ENCODE assay signal across 1 cellular context in the genomic region with DNA sequence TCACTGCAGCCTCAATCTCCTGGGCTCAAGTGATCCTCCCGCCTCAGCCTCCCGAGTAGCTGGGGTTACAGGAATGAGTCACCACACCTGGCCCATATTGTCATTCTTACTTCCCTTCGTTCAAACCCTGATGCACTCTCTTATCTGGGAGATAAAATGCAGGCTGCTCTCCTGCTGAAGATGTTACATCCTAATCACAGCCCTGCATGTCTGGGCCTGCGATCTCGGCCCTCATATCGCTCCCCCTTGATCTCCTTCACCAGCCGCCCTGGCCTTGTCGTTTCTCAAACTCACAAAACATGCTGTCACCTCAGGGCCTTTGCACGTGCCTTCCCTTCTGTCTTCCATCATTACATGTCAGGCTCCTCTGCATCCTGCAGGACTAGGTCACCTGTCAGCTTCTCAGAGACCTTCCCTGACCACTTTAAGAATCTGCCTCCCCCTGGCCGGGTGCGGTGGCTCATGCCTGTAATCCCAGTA.
TF ChIP-seq lines count a peak whose summit lies in the region.

No MANE protein-coding gene starts in this region.

TF ChIP-seq in HepG2, 621 proteins besides CTCF, POLR2A, EP300 and RAD21:
- TF ChIP-seq CBX5 (CRISPR knock-in tag; IDR thresholded peaks at IDR 0.05; ENCODE audit: borderline replicate concordance) (0 out of 2 replicates have a peak, but pooled peaks have one; percentile 23), ZNF232 (CRISPR knock-in tag; IDR thresholded peaks at IDR 0.05; ENCODE audit: borderline replicate concordance) (no peak), CEBPZ (IDR thresholded peaks at IDR 0.05; ENCODE audit: low read length) (no peak), BRD4 (CRISPR knock-in tag; IDR thresholded peaks at IDR 0.05) (no peak), FOXP1 (IDR thresholded peaks at IDR 0.05) (no peak), FOXP1 (CRISPR knock-in tag; IDR thresholded peaks at IDR 0.05) (no peak), TCF7 (IDR thresholded peaks at IDR 0.05; ENCODE audit: low read depth) (no peak), JUND (CRISPR knock-in tag; IDR thresholded peaks at IDR 0.05) (no peak), RXRA (CRISPR knock-in tag; IDR thresholded peaks at IDR 0.05) (peak; percentile 38; the same call in 1 of the 2 replicates), DR1 (CRISPR knock-in tag; IDR thresholded peaks at IDR 0.05) (0 out of 2 replicates have a peak, but pooled peaks have one; percentile 29), KDM1A (CRISPR knock-in tag; IDR thresholded peaks at IDR 0.05) (peak; percentile 85), ZNF629 (CRISPR knock-in tag; conservative IDR thresholded peaks at IDR 0.05) (no peak), ZC3H13 (CRISPR knock-in tag; IDR thresholded peaks at IDR 0.05) (no peak), ZNF883 (CRISPR knock-in tag; IDR thresholded peaks at IDR 0.05; ENCODE audit: not compliant biosample characterization) (no peak), ZBTB1 (CRISPR knock-in tag; IDR thresholded peaks at IDR 0.05; ENCODE audit: borderline replicate concordance) (no peak), ZMAT5 (CRISPR knock-in tag; IDR thresholded peaks at IDR 0.05; ENCODE audit: borderline replicate concordance, low read depth) (no peak), FOSL2 (CRISPR knock-in tag; IDR thresholded peaks at IDR 0.05) (peak; percentile 56; the same call in 1 of the 2 replicates), TAF1 (CRISPR knock-in tag; IDR thresholded peaks at IDR 0.05) (no peak), TSC22D2 (CRISPR knock-in tag; IDR thresholded peaks at IDR 0.05; ENCODE audit: borderline replicate concordance) (no peak), MEF2D (CRISPR knock-in tag; IDR thresholded peaks at IDR 0.05) (0 out of 2 replicates have a peak, but pooled peaks have one; percentile 9), ZNF598 (CRISPR knock-in tag; IDR thresholded peaks at IDR 0.05; ENCODE audit: borderline replicate concordance) (peak; percentile 40; the same call in 1 of the 2 replicates), ZNF773 (CRISPR knock-in tag; IDR thresholded peaks at IDR 0.05; ENCODE audit: borderline replicate concordance) (0 out of 2 replicates have a peak, but pooled peaks have one; percentile 35), KAT8 (CRISPR knock-in tag; IDR thresholded peaks at IDR 0.05) (no peak), HMGA1 (CRISPR knock-in tag; conservative IDR thresholded peaks at IDR 0.05) (no peak), IKZF4 (CRISPR knock-in tag; IDR thresholded peaks at IDR 0.05; ENCODE audit: borderline replicate concordance, low read depth, not compliant biosample characterization) (no peak), RBAK (CRISPR knock-in tag; IDR thresholded peaks at IDR 0.05) (no peak), ADNP (CRISPR knock-in tag; IDR thresholded peaks at IDR 0.05) (peak; percentile 24; the same call in 1 of the 2 replicates), XBP1 (CRISPR knock-in tag; IDR thresholded peaks at IDR 0.05) (no peak), ZNF468 (CRISPR knock-in tag; IDR thresholded peaks at IDR 0.05) (0 out of 2 replicates have a peak, but pooled peaks have one; percentile 51), DNMT3B (CRISPR knock-in tag; conservative IDR thresholded peaks at IDR 0.05) (no peak), NFATC3 (CRISPR knock-in tag; IDR thresholded peaks at IDR 0.05) (no peak), NFYC (CRISPR knock-in tag; IDR thresholded peaks at IDR 0.05) (no peak), CHD4 (IDR thresholded peaks at IDR 0.05; ENCODE audit: borderline replicate concordance, low read length) (peak; percentile 71; the same call in 1 of the 2 replicates), SALL1 (CRISPR knock-in tag; IDR thresholded peaks at IDR 0.05) (0 out of 2 replicates have a peak, but pooled peaks have one; percentile 31), ZMYM3 (CRISPR knock-in tag; IDR thresholded peaks at IDR 0.05) (peak; percentile 97), PPARG (CRISPR knock-in tag; conservative IDR thresholded peaks at IDR 0.05) (no peak), SCMH1 (CRISPR knock-in tag; IDR thresholded peaks at IDR 0.05; ENCODE audit: borderline replicate concordance) (no peak), RCOR2 (CRISPR knock-in tag; IDR thresholded peaks at IDR 0.05) (peak; percentile 63; the same call in 1 of the 2 replicates), THAP11 (CRISPR knock-in tag; IDR thresholded peaks at IDR 0.05) (no peak), ZSCAN31 (CRISPR knock-in tag; IDR thresholded peaks at IDR 0.05; ENCODE audit: low read depth) (no peak), ZKSCAN1 (IDR thresholded peaks at IDR 0.05; ENCODE audit: low read length) (no peak), ZNF562 (CRISPR knock-in tag; IDR thresholded peaks at IDR 0.05; ENCODE audit: borderline replicate concordance) (no peak), KLF12 (CRISPR knock-in tag; IDR thresholded peaks at IDR 0.05; ENCODE audit: borderline replicate concordance) (no peak)
- TF ChIP-seq, protein P1, sequence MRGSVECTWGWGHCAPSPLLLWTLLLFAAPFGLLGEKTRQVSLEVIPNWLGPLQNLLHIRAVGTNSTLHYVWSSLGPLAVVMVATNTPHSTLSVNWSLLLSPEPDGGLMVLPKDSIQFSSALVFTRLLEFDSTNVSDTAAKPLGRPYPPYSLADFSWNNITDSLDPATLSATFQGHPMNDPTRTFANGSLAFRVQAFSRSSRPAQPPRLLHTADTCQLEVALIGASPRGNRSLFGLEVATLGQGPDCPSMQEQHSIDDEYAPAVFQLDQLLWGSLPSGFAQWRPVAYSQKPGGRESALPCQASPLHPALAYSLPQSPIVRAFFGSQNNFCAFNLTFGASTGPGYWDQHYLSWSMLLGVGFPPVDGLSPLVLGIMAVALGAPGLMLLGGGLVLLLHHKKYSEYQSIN (CRISPR knock-in tag; IDR thresholded peaks at IDR 0.05; ENCODE audit: borderline replicate concordance): no peak
- TF ChIP-seq, protein P2, sequence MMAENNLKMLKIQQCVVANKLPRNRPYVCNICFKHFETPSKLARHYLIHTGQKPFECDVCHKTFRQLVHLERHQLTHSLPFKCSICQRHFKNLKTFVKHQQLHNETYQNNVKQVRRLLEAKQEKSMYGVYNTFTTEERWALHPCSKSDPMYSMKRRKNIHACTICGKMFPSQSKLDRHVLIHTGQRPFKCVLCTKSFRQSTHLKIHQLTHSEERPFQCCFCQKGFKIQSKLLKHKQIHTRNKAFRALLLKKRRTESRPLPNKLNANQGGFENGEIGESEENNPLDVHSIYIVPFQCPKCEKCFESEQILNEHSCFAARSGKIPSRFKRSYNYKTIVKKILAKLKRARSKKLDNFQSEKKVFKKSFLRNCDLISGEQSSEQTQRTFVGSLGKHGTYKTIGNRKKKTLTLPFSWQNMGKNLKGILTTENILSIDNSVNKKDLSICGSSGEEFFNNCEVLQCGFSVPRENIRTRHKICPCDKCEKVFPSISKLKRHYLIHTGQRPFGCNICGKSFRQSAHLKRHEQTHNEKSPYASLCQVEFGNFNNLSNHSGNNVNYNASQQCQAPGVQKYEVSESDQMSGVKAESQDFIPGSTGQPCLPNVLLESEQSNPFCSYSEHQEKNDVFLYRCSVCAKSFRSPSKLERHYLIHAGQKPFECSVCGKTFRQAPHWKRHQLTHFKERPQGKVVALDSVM (CRISPR knock-in tag; IDR thresholded peaks at IDR 0.05): peak; percentile 83
- TF ChIP-seq, protein P3, sequence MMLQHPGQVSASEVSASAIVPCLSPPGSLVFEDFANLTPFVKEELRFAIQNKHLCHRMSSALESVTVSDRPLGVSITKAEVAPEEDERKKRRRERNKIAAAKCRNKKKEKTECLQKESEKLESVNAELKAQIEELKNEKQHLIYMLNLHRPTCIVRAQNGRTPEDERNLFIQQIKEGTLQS (CRISPR knock-in tag; IDR thresholded peaks at IDR 0.05): 0 out of 2 replicates have a peak, but pooled peaks have one; percentile 16
- TF ChIP-seq, protein P4, sequence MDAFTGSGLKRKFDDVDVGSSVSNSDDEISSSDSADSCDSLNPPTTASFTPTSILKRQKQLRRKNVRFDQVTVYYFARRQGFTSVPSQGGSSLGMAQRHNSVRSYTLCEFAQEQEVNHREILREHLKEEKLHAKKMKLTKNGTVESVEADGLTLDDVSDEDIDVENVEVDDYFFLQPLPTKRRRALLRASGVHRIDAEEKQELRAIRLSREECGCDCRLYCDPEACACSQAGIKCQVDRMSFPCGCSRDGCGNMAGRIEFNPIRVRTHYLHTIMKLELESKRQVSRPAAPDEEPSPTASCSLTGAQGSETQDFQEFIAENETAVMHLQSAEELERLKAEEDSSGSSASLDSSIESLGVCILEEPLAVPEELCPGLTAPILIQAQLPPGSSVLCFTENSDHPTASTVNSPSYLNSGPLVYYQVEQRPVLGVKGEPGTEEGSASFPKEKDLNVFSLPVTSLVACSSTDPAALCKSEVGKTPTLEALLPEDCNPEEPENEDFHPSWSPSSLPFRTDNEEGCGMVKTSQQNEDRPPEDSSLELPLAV (CRISPR knock-in tag; conservative IDR thresholded peaks at IDR 0.05; ENCODE audit: low read depth): no peak
- TF ChIP-seq, protein P5, sequence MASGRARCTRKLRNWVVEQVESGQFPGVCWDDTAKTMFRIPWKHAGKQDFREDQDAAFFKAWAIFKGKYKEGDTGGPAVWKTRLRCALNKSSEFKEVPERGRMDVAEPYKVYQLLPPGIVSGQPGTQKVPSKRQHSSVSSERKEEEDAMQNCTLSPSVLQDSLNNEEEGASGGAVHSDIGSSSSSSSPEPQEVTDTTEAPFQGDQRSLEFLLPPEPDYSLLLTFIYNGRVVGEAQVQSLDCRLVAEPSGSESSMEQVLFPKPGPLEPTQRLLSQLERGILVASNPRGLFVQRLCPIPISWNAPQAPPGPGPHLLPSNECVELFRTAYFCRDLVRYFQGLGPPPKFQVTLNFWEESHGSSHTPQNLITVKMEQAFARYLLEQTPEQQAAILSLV (CRISPR knock-in tag; IDR thresholded peaks at IDR 0.05; ENCODE audit: borderline replicate concordance): 0 out of 2 replicates have a peak, but pooled peaks have one; percentile 24
